In the genomic region with DNA sequence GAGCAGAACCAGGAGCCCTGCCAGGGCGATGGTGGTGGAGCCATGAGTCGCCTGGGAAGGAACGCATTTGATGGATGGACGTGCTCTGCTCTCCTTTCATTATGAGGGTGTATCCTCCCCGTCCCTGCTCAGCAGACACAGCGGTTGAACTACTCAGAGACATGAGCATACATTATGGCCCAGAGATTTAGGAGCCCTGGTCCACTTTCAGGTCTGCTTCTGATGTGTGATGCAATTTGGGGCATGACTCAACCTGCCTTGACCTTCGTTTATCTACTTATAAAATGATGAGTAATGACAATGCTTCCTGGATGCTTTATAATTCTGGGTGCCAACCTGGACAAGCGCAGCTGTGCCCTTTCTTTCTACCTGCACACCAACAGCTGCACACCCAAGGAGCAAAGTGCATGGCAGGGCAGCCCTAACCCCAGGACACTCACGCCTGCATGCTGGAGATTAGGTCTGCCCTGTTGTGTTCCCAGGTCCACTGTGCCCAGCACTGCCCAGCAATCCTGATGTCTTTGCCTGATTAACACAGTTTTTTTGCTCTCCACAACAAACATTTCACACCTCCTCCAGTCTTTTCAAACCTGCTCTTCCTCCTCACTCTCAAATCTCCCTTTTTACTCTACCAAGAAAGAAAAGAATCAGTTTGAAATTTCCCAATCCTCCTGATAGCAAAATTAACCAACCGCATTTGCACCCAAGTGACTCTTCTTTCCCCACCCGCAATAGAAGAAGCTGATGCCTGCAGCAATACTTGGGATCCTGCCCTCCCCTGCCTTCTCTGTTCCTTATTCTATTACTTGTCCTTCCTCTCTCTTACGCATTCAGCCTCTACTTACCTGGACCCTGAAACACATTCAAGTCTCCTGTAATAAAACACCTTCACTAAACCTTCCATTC, we compare ENCODE assay signal across 10 cellular contexts.
A peak's percentile ranks its signal among the peaks of the same experiment; 100 is the strongest.
DNase-seq lines count a peak whose midpoint lies in the region; ATAC-seq and TF ChIP-seq lines count a peak whose summit lies in the region.
"Had no signal": no experiment of that assay in that cellular context is flagged by ENCODE, and none has a peak within 500 bp of the region (broad histone marks: within the 10 kb centered on the region; RNA-seq: fewer than 3 reads in every experiment).

No MANE protein-coding gene starts in this region.

- intact Hi-C loops in HCT116 (cut with micrococcal nuclease): no loop called here

- 78% methylated on average over 12 of the region's 12 CpGs for WGBS in hepatocyte (ENCODE audit: low lambda C conversion rate, missing lambda C conversion rate)

- peak overlapping the region; percentile 58 for H3K4me2 ChIP-seq in HCT116 (ENCODE audit: low read length)
- no peak overlapping the region for H3K4me2 ChIP-seq in hepatocyte

- DNase-seq in AG20443 (ENCODE audit: low spot score) (peak; percentile 34), HCT116 (ENCODE audit: low read depth, low spot score) (peak; percentile 92), SKM-1 (lab: John Stamatoyannopoulos, UW; ENCODE audit: unreplicated experiment) (peak; percentile 66), hepatocyte (ENCODE audit: low spot score) (no peak)
- DNase-seq: GF-D8, NCI-H2081 had no signal

- no peak for TF ChIP-seq CTCF in HCT116 (IDR thresholded peaks at IDR 0.05 in 2 of 3, conservative IDR thresholded peaks at IDR 0.05 in 1 of 3; ENCODE audit: borderline replicate concordance in 1 of 3, insufficient read depth in 1 of 3, low read depth in 2 of 3, low read length in 2 of 3)
- TF ChIP-seq CTCF in hepatocyte (IDR thresholded peaks at IDR 0.05; ENCODE audit: poor library complexity): no peak

- no peaks in the 10 kb centered on the region for H3K9me2 ChIP-seq in HCT116 (ENCODE audit: insufficient read depth)
- no peaks in the 10 kb centered on the region for H3K9me2 ChIP-seq in hepatocyte (replicated peaks; ENCODE audit: insufficient read depth)

- H3K27ac ChIP-seq in HCT116 (ENCODE audit: low read depth, low read length): peak overlapping the region; percentile 97
- H3K27ac ChIP-seq in hepatocyte: peak overlapping the region; percentile 33

- peak overlapping the region; percentile 60 for H3K9ac ChIP-seq in HCT116 (ENCODE audit: low read length)

- POLR2A ChIA-PET in HCT116 (lab: Charles Lee): interaction anchor here (0.6 to 4.2 kb wide), 6 partner anchors 8 to 131 kb away, joined by 3 to 19 read pairs (median 14); no protein-coding TSS in a partner anchor

- no peak for TF ChIP-seq POLR2A in HCT116 (IDR thresholded peaks at IDR 0.05; ENCODE audit: borderline replicate concordance, extremely low read depth, insufficient read depth, insufficient read length)

- no peak overlapping the region for H3K4me3 ChIP-seq in HCT116 (replicated peaks in 1 of 2; ENCODE audit: low read depth in 1 of 2, low read length in 2 of 2)
- no peak overlapping the region for H3K4me3 ChIP-seq in hepatocyte

- TSS peak; percentile 88 for BruUV-seq in HCT116 (replicated peaks; lab: Mats Ljungman, UMichigan)

- H3K9me3 ChIP-seq in HCT116 (ENCODE audit: control insufficient read depth in 1 of 2, insufficient read depth in 1 of 2, low read depth in 1 of 2, low read length in 2 of 2) (peaks cover 0 to 3% of the 10 kb centered on the region in 2 experiments; a peak in 1 of 4 replicates), hepatocyte (ENCODE audit: low read depth) (no peaks in the 10 kb centered on the region)

- H2AFZ ChIP-seq in HCT116 (ENCODE audit: low read depth, low read length, poor library complexity, severe bottlenecking): no peak overlapping the region
- no peak overlapping the region for H2AFZ ChIP-seq in hepatocyte

- H3K4me1 ChIP-seq in HCT116 (ENCODE audit: control insufficient read depth in 1 of 2, insufficient read depth in 2 of 2, low read length in 2 of 2) (peaks cover 58 to 88% of the 10 kb centered on the region in 2 experiments), hepatocyte (ENCODE audit: insufficient read depth) (no peaks in the 10 kb centered on the region)

- H3K79me2 ChIP-seq in HCT116 (ENCODE audit: insufficient read depth, low read length) (peaks cover 92% of the 10 kb centered on the region), hepatocyte (no peaks in the 10 kb centered on the region)

- peaks cover 0 to 31% of the 10 kb centered on the region in 2 experiments; a peak in 1 of 4 replicates for H3K36me3 ChIP-seq in HCT116 (ENCODE audit: control insufficient read depth in 1 of 2, insufficient read depth in 2 of 2, low read length in 2 of 2)
- H3K36me3 ChIP-seq in hepatocyte (replicated peaks; ENCODE audit: insufficient read depth, low read depth): no peaks in the 10 kb centered on the region

- peak; percentile 77 for ATAC-seq in HCT116
- no peak for ATAC-seq in HG03108 (IDR thresholded peaks at IDR 0.05; ENCODE audit: unreplicated experiment)
- no peak for ATAC-seq in HG02759 (IDR thresholded peaks at IDR 0.05; ENCODE audit: unreplicated experiment)
- ATAC-seq in HG02970 (IDR thresholded peaks at IDR 0.05; ENCODE audit: low FRiP score, unreplicated experiment): no peak
- ATAC-seq in HG02840 (IDR thresholded peaks at IDR 0.05; ENCODE audit: low FRiP score, unreplicated experiment): no peak

- RAD21 ChIA-PET in HCT116 (lab: Charles Lee; ENCODE audit: low non-redundant PET in 1 of 2, low total read pairs in 2 of 2, uncharacterized antibody in 2 of 2, unreplicated experiment in 2 of 2): no interaction called here

- no peak for TF ChIP-seq RAD21 in HCT116 (IDR thresholded peaks at IDR 0.05; ENCODE audit: low read depth)

- no peaks in the 10 kb centered on the region for H4K20me1 ChIP-seq in HCT116 (ENCODE audit: insufficient read depth)
- no peaks in the 10 kb centered on the region for H4K20me1 ChIP-seq in hepatocyte (ENCODE audit: insufficient read depth, poor library complexity, severe bottlenecking)

- H3K27me3 ChIP-seq in HCT116 (ENCODE audit: insufficient read depth, low read length) (no peaks in the 10 kb centered on the region), hepatocyte (no peaks in the 10 kb centered on the region)

- CTCF ChIA-PET in HCT116 (lab: Charles Lee): interaction anchor here (2.5 to 4.0 kb wide), 2 partner anchors 19 to 31 kb away, joined by 8 to 12 read pairs; no protein-coding TSS in a partner anchor

TF ChIP-seq in HCT116, 20 proteins besides CTCF, POLR2A, EP300 and RAD21 (continues in another document):
- peak; percentile 85 for TF ChIP-seq YY1 (IDR thresholded peaks at IDR 0.05; ENCODE audit: extremely low read depth, insufficient replicate concordance, low read depth, low read length)
- TF ChIP-seq SRF (IDR thresholded peaks at IDR 0.05; ENCODE audit: low read depth): no peak
- TF ChIP-seq JUND (IDR thresholded peaks at IDR 0.05): no peak
- TF ChIP-seq SP1 (IDR thresholded peaks at IDR 0.05; ENCODE audit: low read depth): no peak
- no peak for TF ChIP-seq ZNF274 (IDR thresholded peaks at IDR 0.05; ENCODE audit: low read depth, low read length)
- TF ChIP-seq, protein P1, sequence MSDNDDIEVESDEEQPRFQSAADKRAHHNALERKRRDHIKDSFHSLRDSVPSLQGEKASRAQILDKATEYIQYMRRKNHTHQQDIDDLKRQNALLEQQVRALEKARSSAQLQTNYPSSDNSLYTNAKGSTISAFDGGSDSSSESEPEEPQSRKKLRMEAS (IDR thresholded peaks at IDR 0.05): no peak
- no peak for TF ChIP-seq CBX3 (IDR thresholded peaks at IDR 0.05; ENCODE audit: low read depth)
- TF ChIP-seq FOSL1 (IDR thresholded peaks at IDR 0.05; ENCODE audit: low read depth): no peak
- no peak for TF ChIP-seq SIN3A (IDR thresholded peaks at IDR 0.05; ENCODE audit: low read depth)
- TF ChIP-seq EGR1 (IDR thresholded peaks at IDR 0.05; ENCODE audit: low read depth): no peak
- peak; percentile 87 for TF ChIP-seq POLR2AphosphoS5 (IDR thresholded peaks at IDR 0.05; ENCODE audit: low read depth, low read length)
- TF ChIP-seq, protein P2, sequence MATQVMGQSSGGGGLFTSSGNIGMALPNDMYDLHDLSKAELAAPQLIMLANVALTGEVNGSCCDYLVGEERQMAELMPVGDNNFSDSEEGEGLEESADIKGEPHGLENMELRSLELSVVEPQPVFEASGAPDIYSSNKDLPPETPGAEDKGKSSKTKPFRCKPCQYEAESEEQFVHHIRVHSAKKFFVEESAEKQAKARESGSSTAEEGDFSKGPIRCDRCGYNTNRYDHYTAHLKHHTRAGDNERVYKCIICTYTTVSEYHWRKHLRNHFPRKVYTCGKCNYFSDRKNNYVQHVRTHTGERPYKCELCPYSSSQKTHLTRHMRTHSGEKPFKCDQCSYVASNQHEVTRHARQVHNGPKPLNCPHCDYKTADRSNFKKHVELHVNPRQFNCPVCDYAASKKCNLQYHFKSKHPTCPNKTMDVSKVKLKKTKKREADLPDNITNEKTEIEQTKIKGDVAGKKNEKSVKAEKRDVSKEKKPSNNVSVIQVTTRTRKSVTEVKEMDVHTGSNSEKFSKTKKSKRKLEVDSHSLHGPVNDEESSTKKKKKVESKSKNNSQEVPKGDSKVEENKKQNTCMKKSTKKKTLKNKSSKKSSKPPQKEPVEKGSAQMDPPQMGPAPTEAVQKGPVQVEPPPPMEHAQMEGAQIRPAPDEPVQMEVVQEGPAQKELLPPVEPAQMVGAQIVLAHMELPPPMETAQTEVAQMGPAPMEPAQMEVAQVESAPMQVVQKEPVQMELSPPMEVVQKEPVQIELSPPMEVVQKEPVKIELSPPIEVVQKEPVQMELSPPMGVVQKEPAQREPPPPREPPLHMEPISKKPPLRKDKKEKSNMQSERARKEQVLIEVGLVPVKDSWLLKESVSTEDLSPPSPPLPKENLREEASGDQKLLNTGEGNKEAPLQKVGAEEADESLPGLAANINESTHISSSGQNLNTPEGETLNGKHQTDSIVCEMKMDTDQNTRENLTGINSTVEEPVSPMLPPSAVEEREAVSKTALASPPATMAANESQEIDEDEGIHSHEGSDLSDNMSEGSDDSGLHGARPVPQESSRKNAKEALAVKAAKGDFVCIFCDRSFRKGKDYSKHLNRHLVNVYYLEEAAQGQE (IDR thresholded peaks at IDR 0.05; ENCODE audit: low read depth): no peak
- TF ChIP-seq ZFX (IDR thresholded peaks at IDR 0.05): no peak
- TF ChIP-seq CEBPB (IDR thresholded peaks at IDR 0.05; ENCODE audit: low read depth): no peak
- no peak for TF ChIP-seq EZH2phosphoT487 (IDR thresholded peaks at IDR 0.05; ENCODE audit: borderline replicate concordance)
